In the genomic region with DNA sequence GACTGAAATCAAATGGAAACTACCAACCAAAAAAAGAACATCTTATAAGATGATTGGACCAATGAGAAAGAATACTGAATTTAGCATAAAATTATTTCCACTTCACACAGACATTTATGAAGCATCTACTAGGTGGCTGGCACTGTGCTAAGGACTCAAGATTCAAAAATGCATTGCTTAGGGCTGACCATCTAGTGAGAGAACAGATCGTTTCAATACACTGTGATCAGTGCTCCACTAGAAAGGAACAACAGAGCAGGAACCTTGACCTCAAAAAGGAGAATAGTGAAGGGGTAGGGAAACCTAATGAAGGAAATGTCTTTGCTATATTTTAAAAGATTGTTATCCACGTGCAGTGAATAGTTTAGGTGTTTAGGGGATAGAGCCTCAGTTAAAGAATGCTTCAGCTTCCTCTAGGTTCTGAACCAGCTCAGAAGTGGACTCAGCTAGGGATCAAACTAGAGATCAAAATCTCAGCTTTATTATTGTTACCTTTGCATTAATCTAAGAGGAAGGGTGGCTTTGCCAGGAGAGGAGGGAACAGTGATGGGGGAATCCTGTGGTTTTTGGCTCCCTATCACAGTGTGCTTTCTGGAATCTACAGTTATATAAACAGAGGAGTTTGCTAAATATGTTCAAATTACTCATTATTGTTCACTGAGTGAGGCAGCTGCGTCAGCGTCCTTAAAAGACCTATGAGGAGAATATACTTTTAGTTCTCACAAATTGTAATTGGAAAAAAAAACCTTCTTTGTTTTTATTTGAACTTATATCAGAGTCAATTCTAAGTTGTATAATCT, we compare ENCODE assay signal across 1 cellular context.
TF ChIP-seq lines count a peak whose summit lies in the region.

No MANE protein-coding gene starts in this region.

TF ChIP-seq in HCT116, 20 proteins besides CTCF, POLR2A, EP300 and RAD21 (continued from another document):
- TF ChIP-seq, protein P1, sequence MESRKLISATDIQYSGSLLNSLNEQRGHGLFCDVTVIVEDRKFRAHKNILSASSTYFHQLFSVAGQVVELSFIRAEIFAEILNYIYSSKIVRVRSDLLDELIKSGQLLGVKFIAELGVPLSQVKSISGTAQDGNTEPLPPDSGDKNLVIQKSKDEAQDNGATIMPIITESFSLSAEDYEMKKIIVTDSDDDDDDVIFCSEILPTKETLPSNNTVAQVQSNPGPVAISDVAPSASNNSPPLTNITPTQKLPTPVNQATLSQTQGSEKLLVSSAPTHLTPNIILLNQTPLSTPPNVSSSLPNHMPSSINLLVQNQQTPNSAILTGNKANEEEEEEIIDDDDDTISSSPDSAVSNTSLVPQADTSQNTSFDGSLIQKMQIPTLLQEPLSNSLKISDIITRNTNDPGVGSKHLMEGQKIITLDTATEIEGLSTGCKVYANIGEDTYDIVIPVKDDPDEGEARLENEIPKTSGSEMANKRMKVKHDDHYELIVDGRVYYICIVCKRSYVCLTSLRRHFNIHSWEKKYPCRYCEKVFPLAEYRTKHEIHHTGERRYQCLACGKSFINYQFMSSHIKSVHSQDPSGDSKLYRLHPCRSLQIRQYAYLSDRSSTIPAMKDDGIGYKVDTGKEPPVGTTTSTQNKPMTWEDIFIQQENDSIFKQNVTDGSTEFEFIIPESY (IDR thresholded peaks at IDR 0.05; ENCODE audit: extremely low read depth, insufficient replicate concordance, low read length) = no peak
- no peak for TF ChIP-seq EGR1 (IDR thresholded peaks at IDR 0.05; ENCODE audit: low read depth)
- no peak for TF ChIP-seq CBX3 (IDR thresholded peaks at IDR 0.05; ENCODE audit: low read depth)
